Comparison of ENCODE assay signal across 14 cellular contexts in genomic region chr14:75510547-75510946, GRCh38. TPM values are rescaled to one million over a fixed set of nuclear protein-coding genes. Genes with fewer than 3 reads are reported as not detected.
"Had no signal": no experiment of that assay in that cellular context is flagged by ENCODE, and none has a peak within 500 bp of the region (broad histone marks: within the 10 kb centered on the region; RNA-seq: fewer than 3 reads in every experiment).

No MANE protein-coding gene starts in this region.

- DNase-seq: activated CD4-positive, alpha-beta T cell treated with anti-CD3 and anti-CD28 coated beads for 1 hour; amygdala; body of pancreas; central memory CD4-positive, alpha-beta T cell; colonic mucosa; kidney; left lung; mammary epithelial cell; sigmoid colon; stimulated activated CD4-positive, alpha-beta T cell treated with anti-CD3 and anti-CD28 coated beads, Interleukin-1b, Interleukin-23, amount 100 ng/mL, for 48 hours; substantia nigra; T-helper 9 cell; uterus had no signal

- ATAC-seq: body of pancreas, left lung had no signal

RNA-seq across cellular contexts. Expression of gene BATF, which starts 11.7 kb away (rescaled TPM):
- total RNA-seq: body of pancreas, hepatocyte, mammary epithelial cell had no signal
